In genomic region chr16:46922239-46922638, GRCh38 we compare ENCODE assay signal across 15 cellular contexts. TPM values are rescaled to one million over a fixed set of nuclear protein-coding genes. Genes with fewer than 3 reads are reported as not detected.
A peak's percentile ranks its signal among the peaks of the same experiment; 100 is the strongest.
DNase-seq lines count a peak whose midpoint lies in the region; ATAC-seq, FAIRE-seq and TF ChIP-seq lines count a peak whose summit lies in the region.
"Had no signal": no experiment of that assay in that cellular context is flagged by ENCODE, and none has a peak within 500 bp of the region (broad histone marks: within the 10 kb centered on the region; RNA-seq: fewer than 3 reads in every experiment).

No MANE protein-coding gene starts in this region.

- H3K4me2 ChIP-seq in K562 (ENCODE audit: insufficient read depth, low read length) (no peak overlapping the region), neuronal stem cell (ENCODE audit: insufficient read depth, low read length, poor library complexity, severe bottlenecking) (no peak overlapping the region)
- H3K4me2 ChIP-seq: BLaER1 had no signal

- peak overlapping the region; percentile 4 for H3K4me3 Mint-ChIP-seq in Caco-2 (ENCODE audit: unreplicated experiment)
- H3K4me3 Mint-ChIP-seq: IgD-negative memory B cell had no signal

- no peak overlapping the region for H2BK15ac ChIP-seq in neuronal stem cell (ENCODE audit: low read length)

- POLR2A ChIA-PET in Caco-2 (lab: Charles Lee) = no interaction called here
- POLR2A ChIA-PET in K562 (lab: Yijun Ruan, JAX) = no interaction called here

- no peaks in the 10 kb centered on the region for H3K9me3 ChIP-seq in Caco-2
- H3K9me3 ChIP-seq in K562 (replicated peaks; ENCODE audit: control insufficient read depth, insufficient read depth, low read depth, low read length) = no peaks in the 10 kb centered on the region
- peaks cover 0 to 2% of the 10 kb centered on the region in 2 donors for H3K9me3 ChIP-seq in neuronal stem cell (replicated peaks in 1 of 2; ENCODE audit: control insufficient read depth in 2 of 2, insufficient read depth in 1 of 2, low read depth in 1 of 2, low read length in 2 of 2)
- H3K9me3 ChIP-seq in gastroesophageal sphincter = no peaks in the 10 kb centered on the region
- H3K9me3 ChIP-seq: BLaER1, HAP-1 had no signal

- in situ Hi-C loops in K562 (cut with MboI) = loop anchor here (25.0 kb wide), 1 partner anchor 260 kb away; no protein-coding TSS in a partner anchor

- TF ChIP-seq POLR2A in K562 (conservative IDR thresholded peaks at IDR 0.05) (no peak), gastroesophageal sphincter (IDR thresholded peaks at IDR 0.05) (no peak)

- no peak overlapping the region for H4K91ac ChIP-seq in neuronal stem cell (ENCODE audit: low read depth, low read length, poor library complexity)

- DNase-seq in Caco-2 (no peak), DMS53 treated with DMSO at 0.1 percent for 48 hours (lab: John Stamatoyannopoulos, UW; ENCODE audit: unreplicated experiment) (peak; percentile 24), K562 (ENCODE audit: extremely low read depth in 1 of 4, low spot score in 3 of 4) (no peak), neuronal stem cell (ENCODE audit: low spot score) (no peak), NCI-H748 treated with DMSO at 0.1 percent for 48 hours (lab: John Stamatoyannopoulos, UW) (no peak), foreskin keratinocyte (no peak)
- DNase-seq: DMS153, NCI-H1694, NCI-H2107, NCI-H446, SIG-M5 had no signal

- H2BK5ac ChIP-seq in neuronal stem cell (ENCODE audit: low read length) = no peak overlapping the region

- H3K4me3 ChIP-seq in Caco-2 (ENCODE audit: low read depth, low read length) (no peak overlapping the region), K562 (no peak overlapping the region), neuronal stem cell (ENCODE audit: low read length in 2 of 2) (no peak overlapping the region), gastroesophageal sphincter (no peak overlapping the region)
- H3K4me3 ChIP-seq: BLaER1, HAP-1 had no signal

- BruUV-seq in Caco-2 (replicated peaks; lab: Mats Ljungman, UMichigan) = no TSS peak
- BruUV-seq in K562 (replicated peaks; lab: Mats Ljungman, UMichigan) = no TSS peak

- TF ChIP-seq RAD21 in K562 (CRISPR knock-in tag; conservative IDR thresholded peaks at IDR 0.05 in 1 of 2, IDR thresholded peaks at IDR 0.05 in 1 of 2) = no peak

- no peak for TF ChIP-seq EP300 in K562 (IDR thresholded peaks at IDR 0.05; ENCODE audit: low read length)
- no peak for TF ChIP-seq EP300 in gastroesophageal sphincter (IDR thresholded peaks at IDR 0.05)

- H3K27ac Mint-ChIP-seq in Caco-2 (ENCODE audit: unreplicated experiment) = no peak overlapping the region
- H3K27ac Mint-ChIP-seq: IgD-negative memory B cell had no signal

- H3K4me1 Mint-ChIP-seq in Caco-2 (ENCODE audit: low read depth, unreplicated experiment) = peaks cover 24% of the 10 kb centered on the region

- no peak overlapping the region for H3K4ac ChIP-seq in neuronal stem cell (ENCODE audit: low read length)

- H3K36me3 ChIP-seq in Caco-2 (ENCODE audit: control insufficient read depth, insufficient read depth, low read length) (peaks cover 2% of the 10 kb centered on the region), K562 (ENCODE audit: control insufficient read depth, insufficient read depth, low read length) (no peaks in the 10 kb centered on the region), neuronal stem cell (replicated peaks in 1 of 2; ENCODE audit: control insufficient read depth in 2 of 2, insufficient read depth in 2 of 2, low read length in 2 of 2) (peaks cover 55 to 95% of the 10 kb centered on the region in 2 donors), gastroesophageal sphincter (peaks cover 0 to 63% of the 10 kb centered on the region in 2 donors)

- H2AK5ac ChIP-seq in neuronal stem cell (ENCODE audit: low read depth, low read length) = no peak overlapping the region

- H3K4me1 ChIP-seq in Caco-2 = peaks cover 18% of the 10 kb centered on the region
- H3K4me1 ChIP-seq in K562 (replicated peaks in 1 of 2; ENCODE audit: control insufficient read depth in 2 of 2, insufficient read depth in 2 of 2, low read length in 2 of 2) = peaks cover 7 to 18% of the 10 kb centered on the region in 2 experiments; a peak in 4 of 5 replicates
- H3K4me1 ChIP-seq in neuronal stem cell (ENCODE audit: control insufficient read depth in 2 of 2, insufficient read depth in 1 of 2, low read depth in 1 of 2, low read length in 2 of 2) = peaks cover 0 to 18% of the 10 kb centered on the region in 2 donors
- H3K4me1 ChIP-seq in foreskin keratinocyte = no peaks in the 10 kb centered on the region
- H3K4me1 ChIP-seq in gastroesophageal sphincter = no peaks in the 10 kb centered on the region
- H3K4me1 ChIP-seq: HAP-1 had no signal

- H3K79me2 ChIP-seq in K562 (ENCODE audit: control insufficient read depth, insufficient read depth, low read length) = no peaks in the 10 kb centered on the region

- H3K79me1 ChIP-seq in neuronal stem cell (ENCODE audit: low read depth, low read length) = no peaks in the 10 kb centered on the region

- H3K9me1 ChIP-seq in K562 (ENCODE audit: control insufficient read depth, insufficient read depth, low read length) = no peaks in the 10 kb centered on the region

- H3K36me3 Mint-ChIP-seq in Caco-2 (ENCODE audit: insufficient read depth, unreplicated experiment) = peaks cover 94% of the 10 kb centered on the region

- H3K18ac ChIP-seq in neuronal stem cell (ENCODE audit: low read length) = no peak overlapping the region

- H3K27me3 Mint-ChIP-seq in Caco-2 (ENCODE audit: insufficient read depth, unreplicated experiment) = no peaks in the 10 kb centered on the region
- H3K27me3 Mint-ChIP-seq: IgD-negative memory B cell had no signal

- WGBS in K562 (ENCODE audit: insufficient coverage, low coverage, missing lambda C conversion rate) = 66% methylated on average over 8 of the region's 10 CpGs
- WGBS in neuronal stem cell (ENCODE audit: extremely low coverage in 2 of 2, insufficient read length in 2 of 2, insufficient replicate concordance in 1 of 2), 2 donors = no CpG with 5 or more reads among the region's 10 CpGs
- no CpG with 5 or more reads among the region's 10 CpGs for WGBS in gastroesophageal sphincter (ENCODE audit: low coverage in 1 of 2), 2 donors

- intact Hi-C loops in Caco-2 (cut with micrococcal nuclease; ENCODE audit: unreplicated experiment) = no loop called here
- intact Hi-C loops in K562 (cut with micrococcal nuclease) = no loop called here

- no peaks in the 10 kb centered on the region for H3K27me3 ChIP-seq in Caco-2 (replicated peaks; ENCODE audit: control insufficient read depth, insufficient read depth, low read length)
- H3K27me3 ChIP-seq in K562 (ENCODE audit: control insufficient read depth in 2 of 2, insufficient read depth in 2 of 2, low read length in 2 of 2) = no peaks in the 10 kb centered on the region
- no peaks in the 10 kb centered on the region for H3K27me3 ChIP-seq in neuronal stem cell (ENCODE audit: control insufficient read depth in 3 of 3, insufficient read depth in 3 of 3, low read depth in 1 of 3, low read length in 3 of 3)
- H3K27me3 ChIP-seq in foreskin keratinocyte = no peaks in the 10 kb centered on the region
- no peaks in the 10 kb centered on the region for H3K27me3 ChIP-seq in gastroesophageal sphincter
- H3K27me3 ChIP-seq: BLaER1 had no signal

- ATAC-seq in K562 (no peak), foreskin keratinocyte (no peak), gastroesophageal sphincter (no peak)

- H3K23ac ChIP-seq in neuronal stem cell (ENCODE audit: low read depth, low read length, poor library complexity) = peak overlapping the region; percentile 25

- no peak overlapping the region for H2BK120ac ChIP-seq in neuronal stem cell (ENCODE audit: low read depth, low read length)

- CTCF ChIA-PET in Caco-2 (lab: Charles Lee) = no interaction called here
- CTCF ChIA-PET in K562 (lab: Yijun Ruan, JAX; ENCODE audit: low intra/inter-chr PET ratio) = no interaction called here

- peaks cover 4% of the 10 kb centered on the region; the same call in 1 of the 2 replicates for H4K20me1 ChIP-seq in K562 (replicated peaks; ENCODE audit: control insufficient read depth, insufficient read depth, low read length)

- H3K27ac ChIP-seq in K562 (ENCODE audit: extremely low read depth, low read depth, low read length) (no peak overlapping the region), neuronal stem cell (replicated peaks; ENCODE audit: low read length) (no peak overlapping the region), foreskin keratinocyte (no peak overlapping the region), gastroesophageal sphincter (no peak overlapping the region)
- H3K27ac ChIP-seq: BLaER1 had no signal

- no peak overlapping the region for H2AFZ ChIP-seq in K562 (ENCODE audit: low read depth, low read length)
- no peak overlapping the region for H2AFZ ChIP-seq in neuronal stem cell (ENCODE audit: low read length)

- H3K9ac ChIP-seq in K562 (ENCODE audit: insufficient read depth in 1 of 2, low read depth in 2 of 2, low read length in 2 of 2) (no peak overlapping the region), neuronal stem cell (ENCODE audit: low read depth, low read length, poor library complexity) (no peak overlapping the region)
- H3K9ac ChIP-seq: BLaER1 had no signal

- H3K9me3 Mint-ChIP-seq in Caco-2 (ENCODE audit: unreplicated experiment) = no peaks in the 10 kb centered on the region
- H3K9me3 Mint-ChIP-seq: IgD-negative memory B cell had no signal

- peak overlapping the region; percentile 87 for H4K8ac ChIP-seq in neuronal stem cell (ENCODE audit: low read depth, low read length)

- no peak overlapping the region for H3K14ac ChIP-seq in neuronal stem cell (ENCODE audit: low read length)

- no peak for TF ChIP-seq CTCF in Caco-2 (IDR thresholded peaks at IDR 0.05; ENCODE audit: insufficient read depth in 1 of 2, low read depth in 1 of 2, low read length in 1 of 2, severe bottlenecking in 1 of 2, unreplicated experiment in 1 of 2)
- no peak for TF ChIP-seq CTCF in K562 (IDR thresholded peaks at IDR 0.05 in 2 of 3, conservative IDR thresholded peaks at IDR 0.05 in 1 of 3; ENCODE audit: insufficient read depth in 2 of 3, low read depth in 1 of 3, low read length in 3 of 3)
- no peak for TF ChIP-seq CTCF in foreskin keratinocyte (conservative IDR thresholded peaks at IDR 0.05)
- no peak for TF ChIP-seq CTCF in gastroesophageal sphincter (IDR thresholded peaks at IDR 0.05)

- no peak for FAIRE-seq in K562 (lab: Jason Lieb, UNC)

- H2BK12ac ChIP-seq in neuronal stem cell (ENCODE audit: low read length) = no peak overlapping the region

RNA-seq across cellular contexts. Expression of gene GPT2, which starts 38.1 kb away (rescaled TPM):
- total RNA-seq in Caco-2 (2022) (128 and 142 TPM in 2 replicates), K562 (2014; rRNA removed) (7.2 and 7.3 TPM in 2 replicates), K562 (2014; rRNA removed; fragmentation: Illumina TruSeq; extraction: Trizol) (3.7 and 5.0 TPM in 2 replicates), K562 (2015; rRNA removed; fragmentation: Illumina TruSeq; extraction: Trizol) (2.8 and 3.0 TPM in 2 replicates), K562 (2021) (12.9 and 14.4 TPM in 2 replicates), foreskin keratinocyte (15.0 and 23.4 TPM in 2 replicates), gastroesophageal sphincter (1 to 10 TPM; 3.8 to 8.6 (median 5.4) TPM)
- 9.1 and 9.7 TPM in 2 replicates for total RNA-seq in K562 (2011; cell fraction: chromatin; rRNA removed; ENCODE audit: low replicate concordance)
- 4.7 and 5.9 TPM in 2 replicates for total RNA-seq in K562 (2011; cell fraction: nucleolus; rRNA removed)
- total RNA-seq in K562 (2011; cell fraction: nucleoplasm; rRNA removed) = 9.2 and 12.0 TPM in 2 replicates
- polyA plus RNA-seq in K562 (2011; rRNA removed) (5.8 and 10.4 TPM in 2 replicates), K562 (2014; fragmentation: Illumina TruSeq; extraction: Trizol) (10.0 and 12.1 TPM in 2 replicates), K562 (2014; fragmentation: Nextera tagmentation; extraction: Ambion mirVana) (under 1 TPM; 0.79 to 0.96 TPM), K562 (2014; rRNA removed) (6.8 and 7.7 TPM in 2 replicates), foreskin keratinocyte (11.2 and 15.9 TPM in 2 replicates)
- polyA plus RNA-seq in K562 (2011; cell fraction: cytosol; rRNA removed) = 9.4 and 12.6 TPM in 2 replicates
- 8.1 and 12.3 TPM in 2 replicates for polyA plus RNA-seq in K562 (2011; cell fraction: nucleus; rRNA removed)
- polyA plus RNA-seq in K562 (2012) = 6.6 and 23.6 TPM in 2 replicates
- polyA minus RNA-seq in K562 (2011; rRNA and poly(A)+ RNA removed) = 5.9 and 6.5 TPM in 2 replicates
- 4.6 and 13.5 TPM in 2 replicates for polyA minus RNA-seq in K562 (2011; cell fraction: cytosol; rRNA and poly(A)+ RNA removed)
- polyA minus RNA-seq in K562 (2011; cell fraction: nucleus; rRNA and poly(A)+ RNA removed) = 1.6 and 5.9 TPM in 2 replicates
- polyA plus RNA-seq in neuronal stem cell (2013, experiment 1 of 2) = 19.5 TPM
- 19.1 TPM for polyA plus RNA-seq in neuronal stem cell (2013, experiment 2 of 2)

RNA-seq across cellular contexts. Expression of gene DNAJA2, which starts 51.2 kb away (rescaled TPM):
- 56.2 and 56.7 TPM in 2 replicates for total RNA-seq in Caco-2 (2022)
- total RNA-seq in K562 (2011; cell fraction: chromatin; rRNA removed; ENCODE audit: low replicate concordance) = 34.0 and 48.2 TPM in 2 replicates
- total RNA-seq in K562 (2011; cell fraction: nucleolus; rRNA removed) = 21.2 TPM in 2 replicates
- total RNA-seq in K562 (2011; cell fraction: nucleoplasm; rRNA removed) = 38.9 and 53.0 TPM in 2 replicates
- total RNA-seq in K562 (2014; rRNA removed) = 55.4 and 55.9 TPM in 2 replicates
- total RNA-seq in K562 (2014; rRNA removed; fragmentation: Illumina TruSeq; extraction: Trizol) = 75.9 and 89.6 TPM in 2 replicates
- 72.4 and 75.0 TPM in 2 replicates for total RNA-seq in K562 (2015; rRNA removed; fragmentation: Illumina TruSeq; extraction: Trizol)
- 63.0 and 68.8 TPM in 2 replicates for total RNA-seq in K562 (2021)
- 12.8 and 24.1 TPM in 2 replicates for polyA plus RNA-seq in K562 (2011; rRNA removed)
- 3.5 and 6.3 TPM in 2 replicates for polyA plus RNA-seq in K562 (2011; cell fraction: cytosol; rRNA removed)
- 9.1 and 12.8 TPM in 2 replicates for polyA plus RNA-seq in K562 (2011; cell fraction: nucleus; rRNA removed)
- 31.8 and 47.2 TPM in 2 replicates for polyA plus RNA-seq in K562 (2012)
- 48.1 and 50.7 TPM in 2 replicates for polyA plus RNA-seq in K562 (2014; fragmentation: Illumina TruSeq; extraction: Trizol)
- polyA plus RNA-seq in K562 (2014; fragmentation: Nextera tagmentation; extraction: Ambion mirVana) = 10 to 100 TPM; 31.6 to 38.2 TPM
- 29.2 and 30.4 TPM in 2 replicates for polyA plus RNA-seq in K562 (2014; rRNA removed)
- polyA minus RNA-seq in K562 (2011; rRNA and poly(A)+ RNA removed) = 56.8 and 74.4 TPM in 2 replicates
- polyA minus RNA-seq in K562 (2011; cell fraction: cytosol; rRNA and poly(A)+ RNA removed) = 23.4 and 30.2 TPM in 2 replicates
- 12.9 and 25.8 TPM in 2 replicates for polyA minus RNA-seq in K562 (2011; cell fraction: nucleus; rRNA and poly(A)+ RNA removed)
- 38.1 TPM for polyA plus RNA-seq in neuronal stem cell (2013, experiment 1 of 2)
- 38.0 TPM for polyA plus RNA-seq in neuronal stem cell (2013, experiment 2 of 2)
- 81.2 and 86.4 TPM in 2 replicates for total RNA-seq in foreskin keratinocyte
- polyA plus RNA-seq in foreskin keratinocyte = 38.7 and 47.0 TPM in 2 replicates
- total RNA-seq in gastroesophageal sphincter = 10 to 100 TPM; 65.7 to 97.0 (median 72.0) TPM
